ENCODE assay signal across 36 cellular contexts in genomic region chr12:119236372-119236771, GRCh38. TPM values are rescaled to one million over a fixed set of nuclear protein-coding genes. Genes with fewer than 3 reads are reported as not detected.
"Had no signal": no experiment of that assay in that cellular context is flagged by ENCODE, and none has a peak within 500 bp of the region (broad histone marks: within the 10 kb centered on the region; RNA-seq: fewer than 3 reads in every experiment).

No MANE protein-coding gene starts in this region.

- H3K27me3 Mint-ChIP-seq: activated CD4-positive, alpha-beta memory T cell treated with anti-CD3 and anti-CD28 coated beads, Interleukin-2, amount 10 ng/mL, durations not matched to agents 7 days and 5 days; activated CD4-positive, alpha-beta T cell treated with anti-CD3 and anti-CD28 coated beads, Interleukin-2, amount 10 ng/mL, durations not matched to agents 24 days and 14 days; T-helper 17 cell had no signal

- H3K9me3 Mint-ChIP-seq: activated CD4-positive, alpha-beta memory T cell treated with anti-CD3 and anti-CD28 coated beads, Interleukin-2, amount 10 ng/mL, durations not matched to agents 7 days and 5 days; activated CD4-positive, alpha-beta T cell treated with anti-CD3 and anti-CD28 coated beads, Interleukin-2, amount 10 ng/mL, durations not matched to agents 24 days and 14 days; activated T-cell treated with anti-CD3 and anti-CD28 coated beads, Interleukin-2, amount 50 U/mL, for 4 hours; central memory CD8-positive, alpha-beta T cell; T-helper 2 cell treated with Interferon-gamma antibody and Interleukin-4, amounts not matched to agents 5 μg/mL and 100 μg/mL, for 36 hours had no signal

- H3K4me2 ChIP-seq: hepatocyte had no signal

- H2AFZ ChIP-seq: hepatocyte had no signal

- H3K79me2 ChIP-seq: hepatocyte had no signal

- ATAC-seq: activated CD4-positive, alpha-beta T cell treated with anti-CD3 and anti-CD28 coated beads for 36 hours; activated T-cell treated with anti-CD3 and anti-CD28 coated beads, Interleukin-2, amount 50 U/mL, for 4 hours; activated T-helper 17 cell treated with anti-CD3 and anti-CD28 coated beads, Interleukin-2, amount 50 U/mL, for 72 hours; effector memory CD8-positive, alpha-beta T cell; gastroesophageal sphincter; heart right ventricle; T-helper 17 cell had no signal

- H3K36me3 Mint-ChIP-seq: activated naive CD8-positive, alpha-beta T cell had no signal

- H3K4me3 ChIP-seq: esophagus squamous epithelium, gastroesophageal sphincter, heart right ventricle, hepatocyte had no signal

- DNase-seq: activated CD4-positive, alpha-beta memory T cell treated with anti-CD3 and anti-CD28 coated beads, Interleukin-2, amount 10 ng/mL, durations not matched to agents 7 days and 5 days; activated CD4-positive, alpha-beta T cell treated with anti-CD3 and anti-CD28 coated beads for 36 hours; activated CD4-positive, alpha-beta T cell treated with anti-CD3 and anti-CD28 coated beads, Interleukin-2, amount 10 ng/mL, durations not matched to agents 24 days and 14 days; activated CD4-positive, CD25-positive, alpha-beta regulatory T cell; activated CD4-positive, CD25-positive, alpha-beta regulatory T cell treated with anti-CD3 and anti-CD28 coated beads, Interleukin-2, amount 50 U/mL, for 72 hours; activated CD8-positive, alpha-beta memory T cell treated with anti-CD3 and anti-CD28 coated beads for 24 hours; activated effector memory CD4-positive, alpha-beta T cell treated with Interleukin-2 at 50 U/mL for 16 hours; activated gamma-delta T cell treated with Interleukin-2 at 50 U/mL for 16 hours; activated naive CD4-positive, alpha-beta T cell treated with anti-CD3 and anti-CD28 coated beads, Interleukin-2, amount 50 U/mL, for 16 hours; activated naive CD4-positive, alpha-beta T cell treated with Interleukin-2 at 50 U/mL for 16 hours; activated T-cell treated with anti-CD3 and anti-CD28 coated beads, Interleukin-2, amount 50 U/mL, for 4 hours; amniotic stem cell; anterior cingulate cortex; brain microvascular endothelial cell; cortex of kidney; dermis blood vessel endothelial cell; effector CD4-positive, alpha-beta T cell; effector memory CD8-positive, alpha-beta T cell; esophagus squamous epithelium; foreskin melanocyte; heart right ventricle; T-helper 17 cell; T1000; WERI-Rb-1 had no signal

- H3K27me3 ChIP-seq: brain microvascular endothelial cell, esophagus squamous epithelium, gastroesophageal sphincter, heart right ventricle, hepatocyte had no signal

- FAIRE-seq: astrocyte, bronchial epithelial cell, colon, endometrium, endothelial cell of umbilical vein had no signal

- H3K4me3 Mint-ChIP-seq: activated CD4-positive, alpha-beta memory T cell treated with anti-CD3 and anti-CD28 coated beads, Interleukin-2, amount 10 ng/mL, durations not matched to agents 7 days and 5 days; activated CD4-positive, alpha-beta T cell treated with anti-CD3 and anti-CD28 coated beads for 36 hours; activated CD4-positive, alpha-beta T cell treated with anti-CD3 and anti-CD28 coated beads, Interleukin-2, amount 10 ng/mL, durations not matched to agents 24 days and 14 days; activated naive CD8-positive, alpha-beta T cell; activated T-cell treated with anti-CD3 and anti-CD28 coated beads, Interleukin-2, amount 50 U/mL, for 4 hours; activated T-helper 17 cell treated with anti-CD3 and anti-CD28 coated beads, Interleukin-2, amount 50 U/mL, for 72 hours; central memory CD8-positive, alpha-beta T cell; effector memory CD8-positive, alpha-beta T cell; T-helper 17 cell; T-helper 2 cell treated with Interferon-gamma antibody and Interleukin-4, amounts not matched to agents 5 μg/mL and 100 μg/mL, for 36 hours had no signal

- H3K9me3 ChIP-seq: esophagus squamous epithelium, gastroesophageal sphincter had no signal

- H3K27ac Mint-ChIP-seq: activated CD4-positive, alpha-beta memory T cell treated with anti-CD3 and anti-CD28 coated beads, Interleukin-2, amount 10 ng/mL, durations not matched to agents 7 days and 5 days; activated CD4-positive, alpha-beta T cell treated with anti-CD3 and anti-CD28 coated beads for 36 hours; activated CD4-positive, alpha-beta T cell treated with anti-CD3 and anti-CD28 coated beads, Interleukin-2, amount 10 ng/mL, durations not matched to agents 24 days and 14 days; activated naive CD8-positive, alpha-beta T cell; activated T-helper 17 cell treated with anti-CD3 and anti-CD28 coated beads, Interleukin-2, amount 50 U/mL, for 72 hours; effector memory CD8-positive, alpha-beta T cell; T-helper 17 cell; T-helper 2 cell treated with Interferon-gamma antibody and Interleukin-4, amounts not matched to agents 5 μg/mL and 100 μg/mL, for 36 hours had no signal

- H3K36me3 ChIP-seq: brain microvascular endothelial cell, esophagus squamous epithelium, gastroesophageal sphincter, heart right ventricle, WERI-Rb-1 had no signal

- H3K4me1 ChIP-seq: esophagus squamous epithelium, gastroesophageal sphincter, heart right ventricle had no signal

- H3K4me1 Mint-ChIP-seq: activated CD4-positive, alpha-beta memory T cell treated with anti-CD3 and anti-CD28 coated beads, Interleukin-2, amount 10 ng/mL, durations not matched to agents 7 days and 5 days; activated CD4-positive, alpha-beta T cell treated with anti-CD3 and anti-CD28 coated beads for 36 hours; activated CD4-positive, alpha-beta T cell treated with anti-CD3 and anti-CD28 coated beads, Interleukin-2, amount 10 ng/mL, durations not matched to agents 24 days and 14 days; activated T-helper 17 cell treated with anti-CD3 and anti-CD28 coated beads, Interleukin-2, amount 50 U/mL, for 72 hours; central memory CD8-positive, alpha-beta T cell; T-helper 17 cell had no signal

- H3K27ac ChIP-seq: brain microvascular endothelial cell, epithelial cell of prostate, esophagus squamous epithelium, gastroesophageal sphincter, heart right ventricle, hepatocyte, WERI-Rb-1 had no signal

RNA-seq across cellular contexts. Expression of gene HSPB8, which starts 57.6 kb away (rescaled TPM):
- total RNA-seq: activated CD4-positive, alpha-beta memory T cell treated with anti-CD3 and anti-CD28 coated beads, Interleukin-2, amount 10 ng/mL, durations not matched to agents 7 days and 5 days; activated CD4-positive, alpha-beta T cell treated with anti-CD3 and anti-CD28 coated beads for 36 hours; activated CD4-positive, alpha-beta T cell treated with anti-CD3 and anti-CD28 coated beads, Interleukin-2, amount 10 ng/mL, durations not matched to agents 24 days and 14 days; activated T-cell treated with anti-CD3 and anti-CD28 coated beads, Interleukin-2, amount 50 U/mL, for 4 hours; activated T-helper 17 cell treated with anti-CD3 and anti-CD28 coated beads, Interleukin-2, amount 50 U/mL, for 72 hours; T-helper 17 cell had no signal
